ENCODE assay signal across 20 cellular contexts in genomic region chr12:129827985-129828384, GRCh38.
"Had no signal": no experiment of that assay in that cellular context is flagged by ENCODE, and none has a peak within 500 bp of the region (broad histone marks: within the 10 kb centered on the region; RNA-seq: fewer than 3 reads in every experiment).

No MANE protein-coding gene starts in this region.

- H3K27me3 ChIP-seq: right lobe of liver, testis, tibial nerve, upper lobe of right lung, vagina had no signal

- H3K4me3 ChIP-seq: dorsolateral prefrontal cortex, heart left ventricle, left ventricle myocardium inferior, lower lobe of right lung, psoas muscle, right lobe of liver, testis, tibial nerve, upper lobe of right lung, vagina had no signal

- H3K36me3 ChIP-seq: heart left ventricle, left ventricle myocardium inferior, lower lobe of right lung, right lobe of liver, tibial nerve, upper lobe of right lung, vagina had no signal

- DNase-seq: cortex of kidney; dorsolateral prefrontal cortex; effector CD8-positive, alpha-beta T cell; heart left ventricle; hippocampal formation; left cardiac atrium; left ventricle myocardium inferior; lower lobe of right lung; naive B cell; nephron progenitor cell; psoas muscle; retina; right lobe of liver; stimulated activated CD4-positive, alpha-beta T cell treated with anti-CD3 and anti-CD28 coated beads, Interleukin-4, amount 100 ng/mL, for 24 hours; stimulated activated naive CD8-positive, alpha-beta T cell treated with anti-CD3 and anti-CD28 coated beads, Interleukin-15, amount 100 ng/mL, for 72 hours; testis; upper lobe of right lung had no signal

- H3K79me2 ChIP-seq: parathyroid adenoma had no signal

- H3K9ac ChIP-seq: parathyroid adenoma had no signal

- H3K9me3 ChIP-seq: left ventricle myocardium inferior, lower lobe of right lung, psoas muscle, right lobe of liver, testis, upper lobe of right lung, vagina had no signal

- H3K4me1 ChIP-seq: heart left ventricle, left ventricle myocardium inferior, lower lobe of right lung, parathyroid adenoma, psoas muscle, right lobe of liver, testis, tibial nerve, upper lobe of right lung, vagina had no signal

- H3K27ac ChIP-seq: dorsolateral prefrontal cortex, heart left ventricle, left ventricle myocardium inferior, lower lobe of right lung, parathyroid adenoma, psoas muscle, right lobe of liver, testis, tibial nerve, upper lobe of right lung, vagina had no signal
